8 cellular contexts compared by ENCODE assay signal in genomic region chr1:21217812-21218596, GRCh38. TPM values are rescaled to one million over a fixed set of nuclear protein-coding genes. Genes with fewer than 3 reads are reported as not detected.
A peak's percentile ranks its signal among the peaks of the same experiment; 100 is the strongest.
DNase-seq lines count a peak whose midpoint lies in the region; ATAC-seq and TF ChIP-seq lines count a peak whose summit lies in the region.

No MANE protein-coding gene starts in this region.

- H3K27me3 ChIP-seq in BE2C, result no peaks in the 10 kb centered on the region

- POLR2A ChIA-PET in activated CD4-positive, alpha-beta T cell treated with anti-CD3 and anti-CD28 coated beads for 36 hours (lab: Charles Lee), result interaction anchor here (0.6 kb wide), 1 partner anchor 145 kb away, joined by 3 read pairs; no protein-coding TSS in a partner anchor

- peak; percentile 58 for ATAC-seq in activated CD4-positive, alpha-beta T cell treated with anti-CD3 and anti-CD28 coated beads for 36 hours
- ATAC-seq in GM21381 (IDR thresholded peaks at IDR 0.05; ENCODE audit: unreplicated experiment), result no peak

- H3K27me3 Mint-ChIP-seq in HFFc6 (ENCODE audit: insufficient read depth) (no peaks in the 10 kb centered on the region), osteocyte (ENCODE audit: unreplicated experiment) (no peaks in the 10 kb centered on the region)
- H3K27me3 Mint-ChIP-seq in activated CD4-positive, alpha-beta T cell treated with anti-CD3 and anti-CD28 coated beads for 36 hours, result no peaks in the 10 kb centered on the region

- H3K4me3 Mint-ChIP-seq in HFFc6 (no peak overlapping the region), osteocyte (ENCODE audit: unreplicated experiment) (no peak overlapping the region)
- no peak overlapping the region for H3K4me3 Mint-ChIP-seq in activated CD4-positive, alpha-beta T cell treated with anti-CD3 and anti-CD28 coated beads for 36 hours

- no peak overlapping the region for H3K4me3 ChIP-seq in BE2C (ENCODE audit: low read depth, low read length)
- no peak overlapping the region for H3K4me3 ChIP-seq in epithelial cell of esophagus (ENCODE audit: low read length)

- TF ChIP-seq CTCF in BE2C (IDR thresholded peaks at IDR 0.05; ENCODE audit: low read depth, low read length) (peak; percentile 33), HFFc6 (IDR thresholded peaks at IDR 0.05) (peak; percentile 71), epithelial cell of esophagus (IDR thresholded peaks at IDR 0.05; ENCODE audit: insufficient read depth, low read depth, low read length, missing control alignments) (peak; percentile 34), osteocyte (IDR thresholded peaks at IDR 0.05) (peak; percentile 49)

- H3K36me3 ChIP-seq in BE2C, result peaks cover 10% of the 10 kb centered on the region

- H3K36me3 Mint-ChIP-seq in HFFc6 (ENCODE audit: low read depth) (peaks cover 6% of the 10 kb centered on the region), osteocyte (ENCODE audit: unreplicated experiment) (peaks cover 15% of the 10 kb centered on the region)
- peaks cover 14% of the 10 kb centered on the region for H3K36me3 Mint-ChIP-seq in activated CD4-positive, alpha-beta T cell treated with anti-CD3 and anti-CD28 coated beads for 36 hours (ENCODE audit: low read depth)

- CTCF ChIA-PET in activated CD4-positive, alpha-beta T cell treated with anti-CD3 and anti-CD28 coated beads for 36 hours (lab: Charles Lee), result interaction anchor here (0.5 to 3.7 kb wide), 21 partner anchors 9 to 700 kb away, joined by 3 to 32 read pairs (median 3); no protein-coding TSS in a partner anchor

- intact Hi-C loops in activated CD4-positive, alpha-beta T cell treated with anti-CD3 and anti-CD28 coated beads for 36 hours (cut with DNase I, micrococcal nuclease), result loop anchor here (1.0 to 5.0 kb wide), 4 partner anchors 149 to 273 kb away; partner anchors contain the start of gene NBPF3 (in 1 of the 2)

- H3K27ac Mint-ChIP-seq in HFFc6, result no peak overlapping the region
- no peak overlapping the region for H3K27ac Mint-ChIP-seq in activated CD4-positive, alpha-beta T cell treated with anti-CD3 and anti-CD28 coated beads for 36 hours
- no peak overlapping the region for H3K27ac Mint-ChIP-seq in osteocyte (ENCODE audit: unreplicated experiment)

- no peaks in the 10 kb centered on the region for H3K9me3 ChIP-seq in BE2C

- no peaks in the 10 kb centered on the region for H3K9me3 Mint-ChIP-seq in HFFc6
- H3K9me3 Mint-ChIP-seq in activated CD4-positive, alpha-beta T cell treated with anti-CD3 and anti-CD28 coated beads for 36 hours (ENCODE audit: low read depth), result no peaks in the 10 kb centered on the region
- H3K9me3 Mint-ChIP-seq in osteocyte (ENCODE audit: unreplicated experiment), result no peaks in the 10 kb centered on the region

- no peaks in the 10 kb centered on the region; the same call in 1 of the 2 replicates for H3K4me1 ChIP-seq in BE2C

- H3K4me1 Mint-ChIP-seq in HFFc6 (ENCODE audit: low read depth), result peaks cover 2% of the 10 kb centered on the region
- no peaks in the 10 kb centered on the region for H3K4me1 Mint-ChIP-seq in activated CD4-positive, alpha-beta T cell treated with anti-CD3 and anti-CD28 coated beads for 36 hours
- no peaks in the 10 kb centered on the region for H3K4me1 Mint-ChIP-seq in osteocyte (ENCODE audit: unreplicated experiment)

- DNase-seq in BE2C, result peak; percentile 53
- peak; percentile 19 for DNase-seq in HFFc6
- peak; percentile 78 for DNase-seq in activated CD4-positive, alpha-beta T cell treated with anti-CD3 and anti-CD28 coated beads for 36 hours
- DNase-seq in epithelial cell of esophagus (ENCODE audit: low read depth), result peak; percentile 30
- no peak for DNase-seq in osteocyte (ENCODE audit: extremely low spot score, unreplicated experiment)
- DNase-seq in DMS153 treated with DMSO at 0.1 percent for 48 hours (lab: John Stamatoyannopoulos, UW; ENCODE audit: unreplicated experiment), result no peak
- no peak for DNase-seq in HPDE6-E6E7 (ENCODE audit: extremely low spot score)

RNA-seq across cellular contexts. Expression of gene EIF4G3, which starts 41.3 kb away (rescaled TPM):
- polyA plus RNA-seq in BE2C (2012; ENCODE audit: insufficient read depth, insufficient read length, low read depth), result 27.6 TPM
- total RNA-seq in HFFc6 (2021; fragmentation: NEBNext Ultra II Directional; extraction: Animal tissue kit (Norgen Biotek cat#: 25700)), result 10 to 100 TPM; 79.5 to 88.6 (median 82.0) TPM
- total RNA-seq in activated CD4-positive, alpha-beta T cell treated with anti-CD3 and anti-CD28 coated beads for 36 hours, result 10 to 100 TPM; 47.0 to 55.0 TPM
- 81.9 and 83.9 TPM in 2 replicates for total RNA-seq in osteocyte

Comparison
In these comparisons a context has a peak if more than half of its experiments do, and no peak if none do; other contexts are left out.
1. DNase-seq: peak in BE2C (single experiment), HFFc6 (single experiment), activated CD4-positive, alpha-beta T cell treated with anti-CD3 and anti-CD28 coated beads for 36 hours (single experiment) and epithelial cell of esophagus (single experiment); none in osteocyte (single experiment), DMS153 treated with DMSO at 0.1 percent for 48 hours (single experiment) and HPDE6-E6E7 (single experiment).
2. Peak in every context shown above with its lines, with median percentiles within 50 percentile points of each other: CTCF ChIP-seq.